Comparison of ENCODE assay signal across 1 cellular context in the genomic region with DNA sequence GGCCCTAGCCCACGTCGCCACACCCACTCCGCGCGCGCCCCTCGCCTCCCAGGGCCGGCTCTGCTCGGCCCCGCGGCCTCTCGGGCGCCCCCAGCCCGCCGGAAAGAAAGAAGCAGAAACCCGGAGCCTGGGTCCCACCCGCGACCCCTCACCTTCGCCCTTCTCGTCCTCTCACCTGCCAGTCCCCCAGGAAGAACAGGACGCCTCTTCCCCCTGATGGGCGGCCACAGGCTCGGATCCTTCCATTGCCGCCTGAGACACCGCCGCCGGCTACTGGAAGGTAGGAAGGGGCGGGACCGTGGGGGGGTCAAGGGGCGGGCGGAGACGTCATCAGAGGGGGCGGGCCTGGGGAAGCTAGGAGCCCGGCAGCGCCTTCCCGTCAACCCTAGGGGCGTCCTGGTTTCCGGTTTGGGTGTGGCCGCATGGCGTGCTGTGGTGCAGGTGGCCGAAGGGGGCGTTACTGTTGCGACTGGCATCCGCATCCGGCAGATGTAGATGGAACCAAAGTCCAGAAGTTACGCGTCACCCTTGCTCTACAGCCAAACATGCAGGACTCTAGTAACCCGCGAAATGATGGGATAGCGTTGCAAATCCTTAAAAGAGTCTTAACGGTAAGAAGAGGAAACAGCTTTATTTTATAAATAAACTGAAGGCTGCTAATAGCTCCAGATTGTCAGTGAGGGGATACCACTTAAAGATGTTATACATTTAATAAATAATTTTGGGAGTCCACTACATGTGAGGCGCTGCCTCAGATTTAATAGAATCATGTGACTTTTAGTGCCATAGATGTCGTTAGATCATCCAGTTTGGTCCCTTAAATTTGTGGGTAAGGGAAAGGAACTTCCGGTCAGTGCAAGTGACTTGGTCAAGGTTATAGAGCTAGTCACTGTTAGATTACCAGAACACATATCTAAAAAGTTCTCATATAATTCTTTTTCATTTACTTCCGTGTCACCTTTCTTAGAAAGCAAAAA.
A peak's percentile ranks its signal among the peaks of the same experiment; 100 is the strongest.
TF ChIP-seq lines count a peak whose summit lies in the region.

A gene (minus strand): TSS at position 282 of the 977 bp plus-strand sequence. CDS start 36 bp downstream, at position 246.

TF ChIP-seq in HepG2, 621 proteins besides CTCF, POLR2A, EP300 and RAD21 (continued from another document and continues in another):
- TF ChIP-seq ZNF12 (CRISPR knock-in tag; IDR thresholded peaks at IDR 0.05), result peak; percentile 28; the same call in 1 of the 2 replicates
- no peak for TF ChIP-seq HHEX (CRISPR knock-in tag; IDR thresholded peaks at IDR 0.05)
- TF ChIP-seq ELF1 (CRISPR knock-in tag; IDR thresholded peaks at IDR 0.05), result peak; percentile 87
- TF ChIP-seq SAP130 (CRISPR knock-in tag; IDR thresholded peaks at IDR 0.05; ENCODE audit: low read depth), result peak; percentile 93
- 0 out of 2 replicates have a peak, but pooled peaks have one; percentile 37 for TF ChIP-seq ZNF3 (CRISPR knock-in tag; IDR thresholded peaks at IDR 0.05)
- TF ChIP-seq DMAP1 (CRISPR knock-in tag; IDR thresholded peaks at IDR 0.05), result peak; percentile 97
- TF ChIP-seq ELF3 (CRISPR knock-in tag; IDR thresholded peaks at IDR 0.05), result peak; percentile 83
- TF ChIP-seq ZNF468 (CRISPR knock-in tag; IDR thresholded peaks at IDR 0.05), result no peak
- TF ChIP-seq, protein P1, sequence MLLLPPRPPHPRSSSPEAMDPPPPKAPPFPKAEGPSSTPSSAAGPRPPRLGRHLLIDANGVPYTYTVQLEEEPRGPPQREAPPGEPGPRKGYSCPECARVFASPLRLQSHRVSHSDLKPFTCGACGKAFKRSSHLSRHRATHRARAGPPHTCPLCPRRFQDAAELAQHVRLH (CRISPR knock-in tag; IDR thresholded peaks at IDR 0.05; ENCODE audit: borderline replicate concordance, low read depth), result peak; percentile 70; the same call in 1 of the 2 replicates
- TF ChIP-seq ZNF207 (IDR thresholded peaks at IDR 0.05; ENCODE audit: borderline replicate concordance), result no peak
- TF ChIP-seq, protein P2, sequence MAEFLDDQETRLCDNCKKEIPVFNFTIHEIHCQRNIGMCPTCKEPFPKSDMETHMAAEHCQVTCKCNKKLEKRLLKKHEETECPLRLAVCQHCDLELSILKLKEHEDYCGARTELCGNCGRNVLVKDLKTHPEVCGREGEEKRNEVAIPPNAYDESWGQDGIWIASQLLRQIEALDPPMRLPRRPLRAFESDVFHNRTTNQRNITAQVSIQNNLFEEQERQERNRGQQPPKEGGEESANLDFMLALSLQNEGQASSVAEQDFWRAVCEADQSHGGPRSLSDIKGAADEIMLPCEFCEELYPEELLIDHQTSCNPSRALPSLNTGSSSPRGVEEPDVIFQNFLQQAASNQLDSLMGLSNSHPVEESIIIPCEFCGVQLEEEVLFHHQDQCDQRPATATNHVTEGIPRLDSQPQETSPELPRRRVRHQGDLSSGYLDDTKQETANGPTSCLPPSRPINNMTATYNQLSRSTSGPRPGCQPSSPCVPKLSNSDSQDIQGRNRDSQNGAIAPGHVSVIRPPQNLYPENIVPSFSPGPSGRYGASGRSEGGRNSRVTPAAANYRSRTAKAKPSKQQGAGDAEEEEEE (CRISPR knock-in tag; IDR thresholded peaks at IDR 0.05; ENCODE audit: borderline replicate concordance), result no peak
- no peak for TF ChIP-seq ZKSCAN8 (CRISPR knock-in tag; IDR thresholded peaks at IDR 0.05; ENCODE audit: borderline replicate concordance)
- TF ChIP-seq ZNF761 (CRISPR knock-in tag; conservative IDR thresholded peaks at IDR 0.05), result peak; percentile 68; the same call in 1 of the 2 replicates
- TF ChIP-seq POLR2G (IDR thresholded peaks at IDR 0.05; ENCODE audit: low read depth, low read length), result peak; percentile 85
- TF ChIP-seq ZNF430 (CRISPR knock-in tag; IDR thresholded peaks at IDR 0.05), result peak; percentile 89; the same call in 1 of the 2 replicates
- TF ChIP-seq ARNT2 (CRISPR knock-in tag; IDR thresholded peaks at IDR 0.05; ENCODE audit: low read depth), result no peak
- TF ChIP-seq ZNF790 (CRISPR knock-in tag; IDR thresholded peaks at IDR 0.05; ENCODE audit: borderline replicate concordance), result no peak
- peak; percentile 81 for TF ChIP-seq HNF4G (IDR thresholded peaks at IDR 0.05; ENCODE audit: borderline replicate concordance, low read depth, low read length)
- TF ChIP-seq HNF4G (CRISPR knock-in tag; IDR thresholded peaks at IDR 0.05; ENCODE audit: borderline replicate concordance, low read depth), result peak; percentile 85; the same call in 1 of the 2 replicates
- peak; percentile 45 for TF ChIP-seq HNRNPLL (IDR thresholded peaks at IDR 0.05; ENCODE audit: low read depth, low read length, poor library complexity, severe bottlenecking)
- TF ChIP-seq, protein P3, sequence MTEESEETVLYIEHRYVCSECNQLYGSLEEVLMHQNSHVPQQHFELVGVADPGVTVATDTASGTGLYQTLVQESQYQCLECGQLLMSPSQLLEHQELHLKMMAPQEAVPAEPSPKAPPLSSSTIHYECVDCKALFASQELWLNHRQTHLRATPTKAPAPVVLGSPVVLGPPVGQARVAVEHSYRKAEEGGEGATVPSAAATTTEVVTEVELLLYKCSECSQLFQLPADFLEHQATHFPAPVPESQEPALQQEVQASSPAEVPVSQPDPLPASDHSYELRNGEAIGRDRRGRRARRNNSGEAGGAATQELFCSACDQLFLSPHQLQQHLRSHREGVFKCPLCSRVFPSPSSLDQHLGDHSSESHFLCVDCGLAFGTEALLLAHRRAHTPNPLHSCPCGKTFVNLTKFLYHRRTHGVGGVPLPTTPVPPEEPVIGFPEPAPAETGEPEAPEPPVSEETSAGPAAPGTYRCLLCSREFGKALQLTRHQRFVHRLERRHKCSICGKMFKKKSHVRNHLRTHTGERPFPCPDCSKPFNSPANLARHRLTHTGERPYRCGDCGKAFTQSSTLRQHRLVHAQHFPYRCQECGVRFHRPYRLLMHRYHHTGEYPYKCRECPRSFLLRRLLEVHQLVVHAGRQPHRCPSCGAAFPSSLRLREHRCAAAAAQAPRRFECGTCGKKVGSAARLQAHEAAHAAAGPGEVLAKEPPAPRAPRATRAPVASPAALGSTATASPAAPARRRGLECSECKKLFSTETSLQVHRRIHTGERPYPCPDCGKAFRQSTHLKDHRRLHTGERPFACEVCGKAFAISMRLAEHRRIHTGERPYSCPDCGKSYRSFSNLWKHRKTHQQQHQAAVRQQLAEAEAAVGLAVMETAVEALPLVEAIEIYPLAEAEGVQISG (CRISPR knock-in tag; IDR thresholded peaks at IDR 0.05), result peak; percentile 86
- TF ChIP-seq, protein P4, sequence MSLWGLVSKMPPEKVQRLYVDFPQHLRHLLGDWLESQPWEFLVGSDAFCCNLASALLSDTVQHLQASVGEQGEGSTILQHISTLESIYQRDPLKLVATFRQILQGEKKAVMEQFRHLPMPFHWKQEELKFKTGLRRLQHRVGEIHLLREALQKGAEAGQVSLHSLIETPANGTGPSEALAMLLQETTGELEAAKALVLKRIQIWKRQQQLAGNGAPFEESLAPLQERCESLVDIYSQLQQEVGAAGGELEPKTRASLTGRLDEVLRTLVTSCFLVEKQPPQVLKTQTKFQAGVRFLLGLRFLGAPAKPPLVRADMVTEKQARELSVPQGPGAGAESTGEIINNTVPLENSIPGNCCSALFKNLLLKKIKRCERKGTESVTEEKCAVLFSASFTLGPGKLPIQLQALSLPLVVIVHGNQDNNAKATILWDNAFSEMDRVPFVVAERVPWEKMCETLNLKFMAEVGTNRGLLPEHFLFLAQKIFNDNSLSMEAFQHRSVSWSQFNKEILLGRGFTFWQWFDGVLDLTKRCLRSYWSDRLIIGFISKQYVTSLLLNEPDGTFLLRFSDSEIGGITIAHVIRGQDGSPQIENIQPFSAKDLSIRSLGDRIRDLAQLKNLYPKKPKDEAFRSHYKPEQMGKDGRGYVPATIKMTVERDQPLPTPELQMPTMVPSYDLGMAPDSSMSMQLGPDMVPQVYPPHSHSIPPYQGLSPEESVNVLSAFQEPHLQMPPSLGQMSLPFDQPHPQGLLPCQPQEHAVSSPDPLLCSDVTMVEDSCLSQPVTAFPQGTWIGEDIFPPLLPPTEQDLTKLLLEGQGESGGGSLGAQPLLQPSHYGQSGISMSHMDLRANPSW (CRISPR knock-in tag; IDR thresholded peaks at IDR 0.05; ENCODE audit: borderline replicate concordance), result no peak
- TF ChIP-seq WIZ (CRISPR knock-in tag; IDR thresholded peaks at IDR 0.05), result peak; percentile 51; the same call in 1 of the 2 replicates
- TF ChIP-seq ZNF567 (CRISPR knock-in tag; IDR thresholded peaks at IDR 0.05; ENCODE audit: borderline replicate concordance), result no peak
- TF ChIP-seq ZNF292 (CRISPR knock-in tag; IDR thresholded peaks at IDR 0.05; ENCODE audit: borderline replicate concordance, low read depth), result no peak
- peak; percentile 57; the same call in 1 of the 2 replicates for TF ChIP-seq HCFC1 (IDR thresholded peaks at IDR 0.05; ENCODE audit: low read depth, low read length)
- TF ChIP-seq ZNF232 (CRISPR knock-in tag; IDR thresholded peaks at IDR 0.05; ENCODE audit: borderline replicate concordance), result peak; percentile 98
- TF ChIP-seq ZNF160 (CRISPR knock-in tag; IDR thresholded peaks at IDR 0.05), result no peak
- TF ChIP-seq ZNF768 (CRISPR knock-in tag; IDR thresholded peaks at IDR 0.05), result no peak; the same call in 1 of the 2 replicates
- TF ChIP-seq, protein P5, sequence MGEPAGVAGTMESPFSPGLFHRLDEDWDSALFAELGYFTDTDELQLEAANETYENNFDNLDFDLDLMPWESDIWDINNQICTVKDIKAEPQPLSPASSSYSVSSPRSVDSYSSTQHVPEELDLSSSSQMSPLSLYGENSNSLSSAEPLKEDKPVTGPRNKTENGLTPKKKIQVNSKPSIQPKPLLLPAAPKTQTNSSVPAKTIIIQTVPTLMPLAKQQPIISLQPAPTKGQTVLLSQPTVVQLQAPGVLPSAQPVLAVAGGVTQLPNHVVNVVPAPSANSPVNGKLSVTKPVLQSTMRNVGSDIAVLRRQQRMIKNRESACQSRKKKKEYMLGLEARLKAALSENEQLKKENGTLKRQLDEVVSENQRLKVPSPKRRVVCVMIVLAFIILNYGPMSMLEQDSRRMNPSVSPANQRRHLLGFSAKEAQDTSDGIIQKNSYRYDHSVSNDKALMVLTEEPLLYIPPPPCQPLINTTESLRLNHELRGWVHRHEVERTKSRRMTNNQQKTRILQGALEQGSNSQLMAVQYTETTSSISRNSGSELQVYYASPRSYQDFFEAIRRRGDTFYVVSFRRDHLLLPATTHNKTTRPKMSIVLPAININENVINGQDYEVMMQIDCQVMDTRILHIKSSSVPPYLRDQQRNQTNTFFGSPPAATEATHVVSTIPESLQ (CRISPR knock-in tag; conservative IDR thresholded peaks at IDR 0.05), result no peak
- peak; percentile 55 for TF ChIP-seq FOXA3 (CRISPR knock-in tag; IDR thresholded peaks at IDR 0.05)
- peak; percentile 83 for TF ChIP-seq ZFY (CRISPR knock-in tag; IDR thresholded peaks at IDR 0.05)
- TF ChIP-seq, protein P6, sequence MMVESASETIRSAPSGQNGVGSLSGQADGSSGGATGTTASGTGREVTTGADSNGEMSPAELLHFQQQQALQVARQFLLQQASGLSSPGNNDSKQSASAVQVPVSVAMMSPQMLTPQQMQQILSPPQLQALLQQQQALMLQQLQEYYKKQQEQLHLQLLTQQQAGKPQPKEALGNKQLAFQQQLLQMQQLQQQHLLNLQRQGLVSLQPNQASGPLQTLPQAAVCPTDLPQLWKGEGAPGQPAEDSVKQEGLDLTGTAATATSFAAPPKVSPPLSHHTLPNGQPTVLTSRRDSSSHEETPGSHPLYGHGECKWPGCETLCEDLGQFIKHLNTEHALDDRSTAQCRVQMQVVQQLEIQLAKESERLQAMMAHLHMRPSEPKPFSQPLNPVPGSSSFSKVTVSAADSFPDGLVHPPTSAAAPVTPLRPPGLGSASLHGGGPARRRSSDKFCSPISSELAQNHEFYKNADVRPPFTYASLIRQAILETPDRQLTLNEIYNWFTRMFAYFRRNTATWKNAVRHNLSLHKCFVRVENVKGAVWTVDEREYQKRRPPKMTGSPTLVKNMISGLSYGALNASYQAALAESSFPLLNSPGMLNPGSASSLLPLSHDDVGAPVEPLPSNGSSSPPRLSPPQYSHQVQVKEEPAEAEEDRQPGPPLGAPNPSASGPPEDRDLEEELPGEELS (CRISPR knock-in tag; IDR thresholded peaks at IDR 0.05), result peak; percentile 72
- TF ChIP-seq ZNF564 (CRISPR knock-in tag; IDR thresholded peaks at IDR 0.05), result peak; percentile 57; the same call in 1 of the 2 replicates
- TF ChIP-seq HMG20A (CRISPR knock-in tag; IDR thresholded peaks at IDR 0.05; ENCODE audit: borderline replicate concordance), result peak; percentile 54; the same call in 1 of the 2 replicates
- no peak for TF ChIP-seq EZH2 (conservative IDR thresholded peaks at IDR 0.05; ENCODE audit: low read depth, low read length)
- TF ChIP-seq NR2C2 (CRISPR knock-in tag; IDR thresholded peaks at IDR 0.05; ENCODE audit: borderline replicate concordance), result peak; percentile 97
- peak; percentile 97; the same call in 1 of the 2 replicates for TF ChIP-seq KLF12 (CRISPR knock-in tag; IDR thresholded peaks at IDR 0.05; ENCODE audit: borderline replicate concordance)
- peak; percentile 47 for TF ChIP-seq CEBPG (CRISPR knock-in tag; IDR thresholded peaks at IDR 0.05)
- peak; percentile 40; the same call in 1 of the 2 replicates for TF ChIP-seq KDM4B (CRISPR knock-in tag; IDR thresholded peaks at IDR 0.05)
- TF ChIP-seq ZZZ3 (CRISPR knock-in tag; IDR thresholded peaks at IDR 0.05; ENCODE audit: borderline replicate concordance), result peak; percentile 76; the same call in 1 of the 2 replicates
- 0 out of 2 replicates have a peak, but pooled peaks have one; percentile 25 for TF ChIP-seq ZNF83 (CRISPR knock-in tag; IDR thresholded peaks at IDR 0.05; ENCODE audit: borderline replicate concordance)
- TF ChIP-seq MIXL1 (CRISPR knock-in tag; IDR thresholded peaks at IDR 0.05), result peak; percentile 14; the same call in 1 of the 2 replicates
- peak; percentile 64 for TF ChIP-seq NFYB (CRISPR knock-in tag; IDR thresholded peaks at IDR 0.05)
- TF ChIP-seq SP5 (CRISPR knock-in tag; IDR thresholded peaks at IDR 0.05; ENCODE audit: borderline replicate concordance, low read depth), result peak; percentile 88
- TF ChIP-seq, protein P7, sequence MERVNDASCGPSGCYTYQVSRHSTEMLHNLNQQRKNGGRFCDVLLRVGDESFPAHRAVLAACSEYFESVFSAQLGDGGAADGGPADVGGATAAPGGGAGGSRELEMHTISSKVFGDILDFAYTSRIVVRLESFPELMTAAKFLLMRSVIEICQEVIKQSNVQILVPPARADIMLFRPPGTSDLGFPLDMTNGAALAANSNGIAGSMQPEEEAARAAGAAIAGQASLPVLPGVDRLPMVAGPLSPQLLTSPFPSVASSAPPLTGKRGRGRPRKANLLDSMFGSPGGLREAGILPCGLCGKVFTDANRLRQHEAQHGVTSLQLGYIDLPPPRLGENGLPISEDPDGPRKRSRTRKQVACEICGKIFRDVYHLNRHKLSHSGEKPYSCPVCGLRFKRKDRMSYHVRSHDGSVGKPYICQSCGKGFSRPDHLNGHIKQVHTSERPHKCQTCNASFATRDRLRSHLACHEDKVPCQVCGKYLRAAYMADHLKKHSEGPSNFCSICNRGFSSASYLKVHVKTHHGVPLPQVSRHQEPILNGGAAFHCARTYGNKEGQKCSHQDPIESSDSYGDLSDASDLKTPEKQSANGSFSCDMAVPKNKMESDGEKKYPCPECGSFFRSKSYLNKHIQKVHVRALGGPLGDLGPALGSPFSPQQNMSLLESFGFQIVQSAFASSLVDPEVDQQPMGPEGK (CRISPR knock-in tag; IDR thresholded peaks at IDR 0.05), result peak; percentile 52
- peak; percentile 89 for TF ChIP-seq KLF9 (CRISPR knock-in tag; IDR thresholded peaks at IDR 0.05; ENCODE audit: low read depth)
- 0 out of 2 replicates have a peak, but pooled peaks have one; percentile 42 for TF ChIP-seq ZBTB42 (CRISPR knock-in tag; IDR thresholded peaks at IDR 0.05)
- TF ChIP-seq CCDC6 (CRISPR knock-in tag; IDR thresholded peaks at IDR 0.05), result peak; percentile 31; the same call in 1 of the 2 replicates
- TF ChIP-seq MTA1 (CRISPR knock-in tag; IDR thresholded peaks at IDR 0.05; ENCODE audit: borderline replicate concordance), result peak; percentile 52
- TF ChIP-seq HIVEP1 (CRISPR knock-in tag; IDR thresholded peaks at IDR 0.05), result no peak
- TF ChIP-seq ZNF124 (CRISPR knock-in tag; IDR thresholded peaks at IDR 0.05), result no peak; the same call in 1 of the 2 replicates
